In genomic region chr2:102365763-102366162, GRCh38 we compare ENCODE assay signal across 2 cellular contexts.
TF ChIP-seq lines count a peak whose summit lies in the region.

No MANE protein-coding gene starts in this region.

TF ChIP-seq in A549, 52 proteins besides CTCF, POLR2A, EP300 and RAD21:
- TF ChIP-seq GATA3 (IDR thresholded peaks at IDR 0.05; ENCODE audit: borderline replicate concordance) (no peak), SMC3 (IDR thresholded peaks at IDR 0.05) (no peak), ELK1 (IDR thresholded peaks at IDR 0.05; ENCODE audit: low read depth, low read length) (no peak), SREBF2 (IDR thresholded peaks at IDR 0.05) (no peak), ZFP36 (IDR thresholded peaks at IDR 0.05; ENCODE audit: borderline replicate concordance, partially characterized antibody) (peak; percentile 69), BCL3 (IDR thresholded peaks at IDR 0.05) (no peak)

TF ChIP-seq in GM12878, 131 proteins besides CTCF, POLR2A, EP300 and RAD21:
- TF ChIP-seq MTA2 (IDR thresholded peaks at IDR 0.05; ENCODE audit: low read depth) (no peak), ZNF274 (IDR thresholded peaks at IDR 0.05; ENCODE audit: insufficient read depth, insufficient read length) (no peak), MYC (IDR thresholded peaks at IDR 0.05; ENCODE audit: insufficient read depth, insufficient read length, insufficient replicate concordance, low read length, severe bottlenecking) (no peak), HSF1 (IDR thresholded peaks at IDR 0.05; ENCODE audit: low read depth, low read length) (no peak)
